In genomic region chr9:115088856-115089255, GRCh38 we compare ENCODE assay signal across 22 cellular contexts.
"Had no signal": no experiment of that assay in that cellular context is flagged by ENCODE, and none has a peak within 500 bp of the region (broad histone marks: within the 10 kb centered on the region; RNA-seq: fewer than 3 reads in every experiment).

No MANE protein-coding gene starts in this region.

- H3K79me2 ChIP-seq: parathyroid adenoma had no signal

- H3K4me3 Mint-ChIP-seq: activated naive CD8-positive, alpha-beta T cell treated with anti-CD3 and anti-CD28 coated beads for 36 hours; activated T-cell treated with anti-CD3 and anti-CD28 coated beads, Interleukin-2, amount 50 U/mL, for 4 hours; memory B cell; naive B cell; type B pancreatic cell; WTC11 had no signal

- H2AFZ ChIP-seq: parathyroid adenoma had no signal

- H3K4me3 ChIP-seq: gastroesophageal sphincter, heart left ventricle, thoracic aorta had no signal

- H3K4me1 Mint-ChIP-seq: activated naive CD8-positive, alpha-beta T cell treated with anti-CD3 and anti-CD28 coated beads for 36 hours; memory B cell; naive B cell had no signal

- H3K36me3 Mint-ChIP-seq: activated naive CD8-positive, alpha-beta T cell treated with anti-CD3 and anti-CD28 coated beads for 36 hours; memory B cell; naive B cell; WTC11 had no signal

- H3K27me3 ChIP-seq: gastroesophageal sphincter, heart left ventricle had no signal

- ATAC-seq: activated T-cell treated with anti-CD3 and anti-CD28 coated beads, Interleukin-2, amount 50 U/mL, for 4 hours; gastroesophageal sphincter; heart left ventricle; sciatic nerve; WTC11 had no signal

- H3K27ac ChIP-seq: gastroesophageal sphincter, parathyroid adenoma, thoracic aorta had no signal

- H3K9me3 Mint-ChIP-seq: activated naive CD8-positive, alpha-beta T cell treated with anti-CD3 and anti-CD28 coated beads for 36 hours; activated T-cell treated with anti-CD3 and anti-CD28 coated beads, Interleukin-2, amount 50 U/mL, for 4 hours; activated T-helper 2 cell treated with anti-CD3 and anti-CD28 coated beads, Interferon-gamma antibody, Interleukin-2, Interleukin-4, amounts not matched to agents 10 μg/mL and 5 μg/mL and 100 μg/mL, durations not matched to agents 14 hours and 24 hours and 36 hours; memory B cell; naive B cell; type B pancreatic cell; WTC11 had no signal

- H3K4me1 ChIP-seq: heart left ventricle, parathyroid adenoma had no signal

- H3K9ac ChIP-seq: parathyroid adenoma had no signal

- DNase-seq: activated CD4-positive, alpha-beta T cell treated with anti-CD3 and anti-CD28 coated beads, Interleukin-2, amount 50 U/mL, for 4 hours; activated CD8-positive, alpha-beta memory T cell treated with anti-CD3 and anti-CD28 coated beads, Interleukin-2, amount 50 U/mL, for 48 hours; activated naive CD4-positive, alpha-beta T cell treated with Interleukin-2 at 50 U/mL for 16 hours; activated naive CD8-positive, alpha-beta T cell treated with anti-CD3 and anti-CD28 coated beads for 36 hours; activated T-cell treated with anti-CD3 and anti-CD28 coated beads, Interleukin-2, amount 50 U/mL, for 4 hours; amygdala; heart left ventricle; left cardiac atrium; naive B cell; nucleus accumbens; stimulated activated CD4-positive, alpha-beta T cell treated with anti-CD3 and anti-CD28 coated beads, Interleukin-2, amount 100 ng/mL, for 48 hours; stimulated activated CD8-positive, alpha-beta memory T cell treated with anti-CD3 and anti-CD28 coated beads, Interleukin-4, amount 100 ng/mL, for 48 hours; stimulated activated naive CD4-positive, alpha-beta T cell; T-helper 1 cell had no signal

- H3K36me3 ChIP-seq: heart left ventricle, thoracic aorta had no signal

- H3K27ac Mint-ChIP-seq: activated naive CD8-positive, alpha-beta T cell treated with anti-CD3 and anti-CD28 coated beads for 36 hours; activated T-helper 2 cell treated with anti-CD3 and anti-CD28 coated beads, Interferon-gamma antibody, Interleukin-2, Interleukin-4, amounts not matched to agents 10 μg/mL and 5 μg/mL and 100 μg/mL, durations not matched to agents 14 hours and 24 hours and 36 hours; memory B cell; naive B cell; type B pancreatic cell; WTC11 had no signal

- H3K27me3 Mint-ChIP-seq: memory B cell, type B pancreatic cell had no signal

- H3K9me3 ChIP-seq: gastroesophageal sphincter, heart left ventricle, thoracic aorta had no signal
